24 cellular contexts compared by ENCODE assay signal in the genomic region with DNA sequence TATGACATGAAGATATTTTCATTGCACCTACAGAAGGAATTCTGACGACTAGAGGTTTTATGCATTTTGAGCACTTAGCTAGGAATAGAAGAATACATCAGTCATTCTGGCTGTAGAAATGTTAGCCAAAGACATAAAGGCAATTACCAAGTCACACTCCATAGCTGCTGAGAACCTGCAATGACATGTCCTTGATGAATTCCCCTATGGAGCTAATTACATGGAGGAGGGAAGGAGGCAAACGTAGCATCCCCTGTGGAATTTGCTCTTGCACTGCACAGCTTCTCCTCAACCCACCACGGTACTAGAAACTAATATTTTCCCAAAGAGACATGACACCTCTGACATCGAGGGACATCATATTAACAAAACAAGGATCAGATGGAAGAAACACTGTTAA.
"Had no signal": no experiment of that assay in that cellular context is flagged by ENCODE, and none has a peak within 500 bp of the region (broad histone marks: within the 10 kb centered on the region; RNA-seq: fewer than 3 reads in every experiment).

No MANE protein-coding gene starts in this region.

- H3K9me3 ChIP-seq: suprapubic skin, tibial artery had no signal

- H3K36me3 ChIP-seq: brain microvascular endothelial cell, suprapubic skin, tibial artery had no signal

- H3K4me1 Mint-ChIP-seq: activated CD4-positive, alpha-beta memory T cell treated with anti-CD3 and anti-CD28 coated beads, Interleukin-2, amount 10 ng/mL, durations not matched to agents 7 days and 5 days; activated CD4-positive, alpha-beta T cell treated with anti-CD3 and anti-CD28 coated beads, Interleukin-2, amount 10 ng/mL, durations not matched to agents 7 days and 5 days; activated naive CD4-positive, alpha-beta T cell treated with anti-CD3 and anti-CD28 coated beads, Interleukin-2, amount 10 ng/mL, durations not matched to agents 7 days and 5 days; memory B cell; naive thymus-derived CD8-positive, alpha-beta T cell; stimulated activated naive B cell treated with anti-CD40 and anti-IgM and Interleukin-4, amounts not matched to agents 10 μg/mL and 1 μg/mL and 100 μg/mL, for 72 hours had no signal

- H3K27me3 ChIP-seq: brain microvascular endothelial cell, suprapubic skin, tibial artery had no signal

- H3K36me3 Mint-ChIP-seq: activated naive CD4-positive, alpha-beta T cell treated with anti-CD3 and anti-CD28 coated beads, Interleukin-2, amount 10 ng/mL, durations not matched to agents 7 days and 5 days; memory B cell; naive thymus-derived CD8-positive, alpha-beta T cell; stimulated activated naive B cell treated with anti-CD40 and anti-IgM and Interleukin-4, amounts not matched to agents 10 μg/mL and 1 μg/mL and 100 μg/mL, for 72 hours had no signal

- H3K27ac ChIP-seq: brain microvascular endothelial cell, coronary artery, suprapubic skin, tibial artery had no signal

- H3K9me3 Mint-ChIP-seq: activated CD4-positive, alpha-beta memory T cell treated with anti-CD3 and anti-CD28 coated beads, Interleukin-2, amount 10 ng/mL, durations not matched to agents 7 days and 5 days; activated CD4-positive, alpha-beta T cell treated with anti-CD3 and anti-CD28 coated beads, Interleukin-2, amount 10 ng/mL, durations not matched to agents 7 days and 5 days; activated naive CD4-positive, alpha-beta T cell treated with anti-CD3 and anti-CD28 coated beads, Interleukin-2, amount 10 ng/mL, durations not matched to agents 7 days and 5 days; activated T-cell treated with anti-CD3 and anti-CD28 coated beads, Interleukin-2, amount 50 U/mL, for 24 hours; memory B cell; naive thymus-derived CD8-positive, alpha-beta T cell; stimulated activated naive B cell treated with anti-CD40 and anti-IgM and Interleukin-4, amounts not matched to agents 10 μg/mL and 1 μg/mL and 100 μg/mL, for 72 hours had no signal

- ATAC-seq: left colon; naive thymus-derived CD8-positive, alpha-beta T cell; right cardiac atrium; stimulated activated naive B cell treated with anti-CD40 and anti-IgM and Interleukin-4, amounts not matched to agents 10 μg/mL and 1 μg/mL and 100 μg/mL, for 72 hours had no signal

- H3K4me1 ChIP-seq: tibial artery had no signal

- H3K27ac Mint-ChIP-seq: activated CD4-positive, alpha-beta memory T cell treated with anti-CD3 and anti-CD28 coated beads, Interleukin-2, amount 10 ng/mL, durations not matched to agents 7 days and 5 days; activated CD4-positive, alpha-beta T cell treated with anti-CD3 and anti-CD28 coated beads, Interleukin-2, amount 10 ng/mL, durations not matched to agents 7 days and 5 days; activated naive CD4-positive, alpha-beta T cell treated with anti-CD3 and anti-CD28 coated beads, Interleukin-2, amount 10 ng/mL, durations not matched to agents 7 days and 5 days; activated T-cell treated with anti-CD3 and anti-CD28 coated beads, Interleukin-2, amount 50 U/mL, for 24 hours; memory B cell; naive thymus-derived CD8-positive, alpha-beta T cell; stimulated activated naive B cell treated with anti-CD40 and anti-IgM and Interleukin-4, amounts not matched to agents 10 μg/mL and 1 μg/mL and 100 μg/mL, for 72 hours had no signal

- DNase-seq: activated CD4-positive, alpha-beta memory T cell treated with anti-CD3 and anti-CD28 coated beads, Interleukin-2, amount 10 ng/mL, durations not matched to agents 7 days and 5 days; activated CD4-positive, alpha-beta T cell treated with anti-CD3 and anti-CD28 coated beads for 1 hour; activated CD4-positive, alpha-beta T cell treated with anti-CD3 and anti-CD28 coated beads, Interleukin-2, amount 10 ng/mL, durations not matched to agents 7 days and 5 days; activated CD8-positive, alpha-beta memory T cell treated with anti-CD3 and anti-CD28 coated beads, Interleukin-2, amount 50 U/mL, for 48 hours; activated gamma-delta T cell; activated naive CD4-positive, alpha-beta T cell treated with anti-CD3 and anti-CD28 coated beads, Interleukin-2, amount 10 ng/mL, durations not matched to agents 7 days and 5 days; activated T-cell treated with anti-CD3 and anti-CD28 coated beads, Interleukin-2, amount 50 U/mL, for 24 hours; amniotic stem cell; brain microvascular endothelial cell; foreskin fibroblast; head of caudate nucleus; hippocampal formation; kidney; left colon; naive thymus-derived CD8-positive, alpha-beta T cell; posterior cingulate gyrus; right cardiac atrium; stimulated activated CD4-positive, alpha-beta T cell treated with anti-CD3 and anti-CD28 coated beads, Interleukin-15, amount 100 ng/mL, for 24 hours; stimulated activated CD4-positive, alpha-beta T cell treated with anti-CD3 and anti-CD28 coated beads, Interleukin-2, amount 100 ng/mL, for 24 hours; stimulated activated naive B cell treated with anti-CD40 and anti-IgM and Interleukin-4, amounts not matched to agents 10 μg/mL and 1 μg/mL and 100 μg/mL, for 72 hours; tibial artery had no signal

- H3K4me3 Mint-ChIP-seq: activated CD4-positive, alpha-beta memory T cell treated with anti-CD3 and anti-CD28 coated beads, Interleukin-2, amount 10 ng/mL, durations not matched to agents 7 days and 5 days; activated CD4-positive, alpha-beta T cell treated with anti-CD3 and anti-CD28 coated beads, Interleukin-2, amount 10 ng/mL, durations not matched to agents 7 days and 5 days; activated naive CD4-positive, alpha-beta T cell treated with anti-CD3 and anti-CD28 coated beads, Interleukin-2, amount 10 ng/mL, durations not matched to agents 7 days and 5 days; activated T-cell treated with anti-CD3 and anti-CD28 coated beads, Interleukin-2, amount 50 U/mL, for 24 hours; memory B cell; naive thymus-derived CD8-positive, alpha-beta T cell; stimulated activated naive B cell treated with anti-CD40 and anti-IgM and Interleukin-4, amounts not matched to agents 10 μg/mL and 1 μg/mL and 100 μg/mL, for 72 hours had no signal

- H3K4me3 ChIP-seq: coronary artery, suprapubic skin, tibial artery had no signal
